In the genomic region with DNA sequence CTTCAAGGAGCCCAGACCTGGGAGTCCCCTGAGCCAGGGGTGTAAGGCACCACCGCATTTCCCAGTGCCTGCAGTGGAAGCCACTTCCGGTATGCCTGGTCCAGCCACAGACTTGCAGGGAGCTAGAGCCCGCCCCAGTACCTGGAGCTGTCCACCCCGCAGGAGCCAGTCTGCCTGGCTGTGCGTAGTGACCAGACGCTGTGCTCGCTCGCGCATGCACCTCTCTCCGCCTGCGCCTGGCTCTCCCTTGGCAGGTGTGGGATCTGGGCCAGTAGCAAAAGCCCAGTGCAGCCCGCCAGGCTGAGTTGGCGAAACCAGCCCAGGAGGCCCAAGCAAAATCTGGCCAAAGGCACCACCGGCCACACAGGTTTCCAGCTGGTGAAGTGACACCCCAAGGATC, we compare ENCODE assay signal across 15 cellular contexts.
DNase-seq lines count a peak whose midpoint lies in the region; ATAC-seq and TF ChIP-seq lines count a peak whose summit lies in the region.
"Had no signal": no experiment of that assay in that cellular context is flagged by ENCODE, and none has a peak within 500 bp of the region (broad histone marks: within the 10 kb centered on the region; RNA-seq: fewer than 3 reads in every experiment).

No MANE protein-coding gene starts in this region.

- H2AFZ ChIP-seq in SK-N-SH (ENCODE audit: low read depth), result no peak overlapping the region
- H2AFZ ChIP-seq: GM23248 had no signal

- POLR2A ChIA-PET in SK-N-SH (lab: Yijun Ruan, JAX), result no interaction called here

- H3K9ac ChIP-seq in SK-N-SH, result no peak overlapping the region
- H3K9ac ChIP-seq: GM23248 had no signal

- H3K36me3 ChIP-seq in heart right ventricle (no peaks in the 10 kb centered on the region), SK-N-SH (replicated peaks in 1 of 2; ENCODE audit: control insufficient read depth in 1 of 2, insufficient read depth in 2 of 2, low read length in 1 of 2) (no peaks in the 10 kb centered on the region), aorta (ENCODE audit: control insufficient read depth in 1 of 2, insufficient read depth in 2 of 2, low read length in 1 of 2) (no peaks in the 10 kb centered on the region), breast epithelium (no peaks in the 10 kb centered on the region)

- no peaks in the 10 kb centered on the region; the same call in 1 of the 2 replicates for H4K20me1 ChIP-seq in SK-N-SH (ENCODE audit: insufficient read depth)

- TF ChIP-seq CTCF in heart right ventricle (IDR thresholded peaks at IDR 0.05) (no peak), SK-N-SH (IDR thresholded peaks at IDR 0.05) (no peak), breast epithelium (IDR thresholded peaks at IDR 0.05) (no peak)

- ATAC-seq in Right ventricle myocardium inferior (no peak), heart right ventricle (no peak), aorta (ENCODE audit: low FRiP score) (peak; percentile 50)
- ATAC-seq: PC-3 had no signal

- H3K4me3 ChIP-seq in heart right ventricle (no peak overlapping the region), SK-N-SH (ENCODE audit: low read depth in 2 of 2, low read length in 1 of 2) (peak overlapping the region; percentile 21 to 47; a peak in 2 of 4 replicates), aorta (ENCODE audit: low read length in 2 of 2) (no peak overlapping the region), breast epithelium (no peak overlapping the region)
- H3K4me3 ChIP-seq: GM23248 had no signal

- no peaks in the 10 kb centered on the region for H3K9me2 ChIP-seq in SK-N-SH

- no peak for TF ChIP-seq RAD21 in SK-N-SH (IDR thresholded peaks at IDR 0.05; ENCODE audit: low read length)

- DNase-seq in Right ventricle myocardium inferior (ENCODE audit: missing footprints), result peak; percentile 66
- DNase-seq in heart right ventricle, result no peak
- peak; percentile 6 for DNase-seq in SK-N-SH
- peak; percentile 50 for DNase-seq in islet precursor cell
- peak in 1 of 2 donors; percentile 55 for DNase-seq in aorta
- DNase-seq in GF-D8 (lab: John Stamatoyannopoulos, UW), result no peak
- no peak for DNase-seq in NCI-H1105 (lab: John Stamatoyannopoulos, UW)
- no peak for DNase-seq in breast epithelium (ENCODE audit: low spot score in 2 of 2)
- DNase-seq: DMS153, GM23248, KBM-7, NCI-H1048, NCI-H1694 treated with DMSO at 0.1 percent for 48 hours, NCI-H526 treated with DMSO at 0.1 percent for 48 hours, PC-3 had no signal

- WGBS in heart right ventricle, 2 donors, result 94 to 97% methylated on average over 14 of the region's 14 CpGs
- no CpG with 5 or more reads among the region's 14 CpGs for WGBS in SK-N-SH (ENCODE audit: low lambda C conversion rate)
- 96 to 97% methylated on average over 14 of the region's 14 CpGs for WGBS in aorta, 2 donors

- H3K9me3 ChIP-seq in heart right ventricle, result peaks cover 0 to 16% (median 0%) of the 10 kb centered on the region in 11 donors
- no peaks in the 10 kb centered on the region for H3K9me3 ChIP-seq in SK-N-SH
- H3K9me3 ChIP-seq in aorta (ENCODE audit: control insufficient read depth, low read length), result no peaks in the 10 kb centered on the region
- H3K9me3 ChIP-seq in breast epithelium, result no peaks in the 10 kb centered on the region

- H3K4me1 ChIP-seq in heart right ventricle (no peaks in the 10 kb centered on the region), SK-N-SH (ENCODE audit: control insufficient read depth in 1 of 2, insufficient read depth in 2 of 2, low read depth in 1 of 2, low read length in 1 of 2) (no peaks in the 10 kb centered on the region), aorta (ENCODE audit: control insufficient read depth in 1 of 2, insufficient read depth in 2 of 2, low read length in 2 of 2) (no peaks in the 10 kb centered on the region), breast epithelium (no peaks in the 10 kb centered on the region)

- H3K79me2 ChIP-seq in SK-N-SH (ENCODE audit: insufficient read depth), result no peaks in the 10 kb centered on the region

- no peak overlapping the region for H3K27ac ChIP-seq in heart right ventricle
- H3K27ac ChIP-seq in SK-N-SH (ENCODE audit: low read depth in 2 of 2, low read length in 1 of 2), result no peak overlapping the region
- H3K27ac ChIP-seq in aorta (ENCODE audit: low read depth in 1 of 2, low read length in 2 of 2), result no peak overlapping the region
- H3K27ac ChIP-seq in breast epithelium, result no peak overlapping the region
- H3K27ac ChIP-seq: GM23248 had no signal

- H3K4me2 ChIP-seq in SK-N-SH, result peak overlapping the region; percentile 50; the same call in 1 of the 2 replicates

- H3K27me3 ChIP-seq in heart right ventricle (no peaks in the 10 kb centered on the region), SK-N-SH (ENCODE audit: insufficient read depth) (no peaks in the 10 kb centered on the region), aorta (ENCODE audit: control insufficient read depth in 1 of 2, insufficient read depth in 2 of 2, low read length in 1 of 2) (no peaks in the 10 kb centered on the region), breast epithelium (no peaks in the 10 kb centered on the region)

- intact Hi-C loops in Right ventricle myocardium inferior (cut with DNase I) (no loop called here), heart right ventricle (cut with DNase I) (no loop called here), aorta (cut with DNase I) (no loop called here), breast epithelium (cut with DNase I; ENCODE audit: low total_unique reads) (no loop called here)

- no peak for TF ChIP-seq EP300 in SK-N-SH (IDR thresholded peaks at IDR 0.05; ENCODE audit: borderline replicate concordance in 1 of 2, low read depth in 1 of 2, low read length in 1 of 2)

- no peaks in the 10 kb centered on the region for H3F3A ChIP-seq in SK-N-SH (replicated peaks; ENCODE audit: insufficient read depth)

- no peak for TF ChIP-seq POLR2A in breast epithelium (IDR thresholded peaks at IDR 0.05)

- CTCF ChIA-PET in SK-N-SH (lab: Yijun Ruan, JAX), result no interaction called here

TF ChIP-seq in SK-N-SH, 30 proteins besides CTCF, POLR2A, EP300 and RAD21:
- no peak for TF ChIP-seq JUND (IDR thresholded peaks at IDR 0.05)
- TF ChIP-seq EZH2phosphoT487 (IDR thresholded peaks at IDR 0.05; ENCODE audit: borderline replicate concordance, low read depth), result no peak
- no peak for TF ChIP-seq GABPA (IDR thresholded peaks at IDR 0.05; ENCODE audit: low read depth)
- no peak for TF ChIP-seq CHD2 (IDR thresholded peaks at IDR 0.05; ENCODE audit: low read length, partially characterized antibody)
- TF ChIP-seq RCOR1 (IDR thresholded peaks at IDR 0.05; ENCODE audit: low read length), result no peak
- TF ChIP-seq NFIC (IDR thresholded peaks at IDR 0.05; ENCODE audit: borderline replicate concordance), result no peak
- TF ChIP-seq, protein P1, sequence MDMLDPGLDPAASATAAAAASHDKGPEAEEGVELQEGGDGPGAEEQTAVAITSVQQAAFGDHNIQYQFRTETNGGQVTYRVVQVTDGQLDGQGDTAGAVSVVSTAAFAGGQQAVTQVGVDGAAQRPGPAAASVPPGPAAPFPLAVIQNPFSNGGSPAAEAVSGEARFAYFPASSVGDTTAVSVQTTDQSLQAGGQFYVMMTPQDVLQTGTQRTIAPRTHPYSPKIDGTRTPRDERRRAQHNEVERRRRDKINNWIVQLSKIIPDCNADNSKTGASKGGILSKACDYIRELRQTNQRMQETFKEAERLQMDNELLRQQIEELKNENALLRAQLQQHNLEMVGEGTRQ (IDR thresholded peaks at IDR 0.05; ENCODE audit: borderline replicate concordance, low read depth, low read length), result no peak
- TF ChIP-seq, protein P2, sequence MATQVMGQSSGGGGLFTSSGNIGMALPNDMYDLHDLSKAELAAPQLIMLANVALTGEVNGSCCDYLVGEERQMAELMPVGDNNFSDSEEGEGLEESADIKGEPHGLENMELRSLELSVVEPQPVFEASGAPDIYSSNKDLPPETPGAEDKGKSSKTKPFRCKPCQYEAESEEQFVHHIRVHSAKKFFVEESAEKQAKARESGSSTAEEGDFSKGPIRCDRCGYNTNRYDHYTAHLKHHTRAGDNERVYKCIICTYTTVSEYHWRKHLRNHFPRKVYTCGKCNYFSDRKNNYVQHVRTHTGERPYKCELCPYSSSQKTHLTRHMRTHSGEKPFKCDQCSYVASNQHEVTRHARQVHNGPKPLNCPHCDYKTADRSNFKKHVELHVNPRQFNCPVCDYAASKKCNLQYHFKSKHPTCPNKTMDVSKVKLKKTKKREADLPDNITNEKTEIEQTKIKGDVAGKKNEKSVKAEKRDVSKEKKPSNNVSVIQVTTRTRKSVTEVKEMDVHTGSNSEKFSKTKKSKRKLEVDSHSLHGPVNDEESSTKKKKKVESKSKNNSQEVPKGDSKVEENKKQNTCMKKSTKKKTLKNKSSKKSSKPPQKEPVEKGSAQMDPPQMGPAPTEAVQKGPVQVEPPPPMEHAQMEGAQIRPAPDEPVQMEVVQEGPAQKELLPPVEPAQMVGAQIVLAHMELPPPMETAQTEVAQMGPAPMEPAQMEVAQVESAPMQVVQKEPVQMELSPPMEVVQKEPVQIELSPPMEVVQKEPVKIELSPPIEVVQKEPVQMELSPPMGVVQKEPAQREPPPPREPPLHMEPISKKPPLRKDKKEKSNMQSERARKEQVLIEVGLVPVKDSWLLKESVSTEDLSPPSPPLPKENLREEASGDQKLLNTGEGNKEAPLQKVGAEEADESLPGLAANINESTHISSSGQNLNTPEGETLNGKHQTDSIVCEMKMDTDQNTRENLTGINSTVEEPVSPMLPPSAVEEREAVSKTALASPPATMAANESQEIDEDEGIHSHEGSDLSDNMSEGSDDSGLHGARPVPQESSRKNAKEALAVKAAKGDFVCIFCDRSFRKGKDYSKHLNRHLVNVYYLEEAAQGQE (IDR thresholded peaks at IDR 0.05; ENCODE audit: low read depth, low read length), result peak; percentile 80; the same call in 1 of the 2 replicates

Comparison
In these comparisons a context has a peak if more than half of its experiments do, and no peak if none do; other contexts are left out.
1. DNase-seq: peak in Right ventricle myocardium inferior (single experiment), SK-N-SH (single experiment) and islet precursor cell (single experiment); none in heart right ventricle (0 of 2), GF-D8 (single experiment), NCI-H1105 (single experiment) and breast epithelium (0 of 2).
2. H3K4me3 ChIP-seq: peak in SK-N-SH (2 of 2); none in heart right ventricle (0 of 10), aorta (0 of 2) and breast epithelium (0 of 3).